23 cellular contexts compared by ENCODE assay signal in the genomic region with DNA sequence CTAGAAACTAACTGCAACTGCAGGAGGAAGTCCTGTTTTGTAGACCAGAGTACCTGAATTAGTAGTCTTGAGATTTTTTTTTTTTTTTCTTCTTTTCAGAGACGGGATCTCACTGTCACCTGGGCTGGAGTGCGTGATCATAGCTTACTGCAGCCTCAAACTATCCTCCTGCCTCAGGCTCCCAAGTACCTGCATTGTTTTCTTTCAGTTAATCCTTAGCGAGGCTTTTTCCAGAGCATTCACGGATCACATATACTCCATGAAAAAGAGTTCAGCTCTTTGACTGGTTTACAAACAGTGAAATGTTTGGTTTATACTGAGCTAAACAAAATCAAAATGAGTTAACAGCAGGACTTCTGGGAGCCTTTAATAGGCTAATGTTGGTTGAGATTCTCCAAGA.
"Had no signal": no experiment of that assay in that cellular context is flagged by ENCODE, and none has a peak within 500 bp of the region (broad histone marks: within the 10 kb centered on the region; RNA-seq: fewer than 3 reads in every experiment).

No MANE protein-coding gene starts in this region.

- H3K4me1 Mint-ChIP-seq: activated B cell treated with CpG ODN at 0.5 μM for 24 hours had no signal

- H3K27me3 ChIP-seq: gastrocnemius medialis, testis, upper lobe of left lung had no signal

- H3K79me2 ChIP-seq: parathyroid adenoma had no signal

- DNase-seq: activated B cell treated with CpG ODN at 0.5 μM for 24 hours; activated CD4-positive, alpha-beta T cell treated with anti-CD3 and anti-CD28 coated beads for 4 hours; activated CD8-positive, alpha-beta T cell treated with anti-CD3 and anti-CD28 coated beads for 36 hours; activated naive CD4-positive, alpha-beta T cell treated with Interleukin-2 at 50 U/mL for 16 hours; activated T-cell treated with anti-CD3 and anti-CD28 coated beads, Interleukin-2, amount 50 U/mL, for 1 hour; anterior cingulate cortex; gastrocnemius medialis; head of caudate nucleus; immature natural killer cell; kidney glomerular epithelial cell; left ventricle myocardium superior; naive thymus-derived CD8-positive, alpha-beta T cell; right lobe of liver; small intestine; stimulated activated CD4-positive, alpha-beta T cell treated with anti-CD3 and anti-CD28 coated beads, Interleukin-4, amount 100 ng/mL, for 1 hour; testis; upper lobe of left lung had no signal

- H3K27me3 Mint-ChIP-seq: activated B cell treated with CpG ODN at 0.5 μM for 24 hours; activated CD8-positive, alpha-beta T cell treated with anti-CD3 and anti-CD28 coated beads for 36 hours; naive thymus-derived CD8-positive, alpha-beta T cell had no signal

- H3K4me3 ChIP-seq: coronary artery, gastrocnemius medialis, right lobe of liver, testis, upper lobe of left lung had no signal

- H3K36me3 ChIP-seq: gastrocnemius medialis, right lobe of liver, upper lobe of left lung had no signal

- H3K4me1 ChIP-seq: gastrocnemius medialis, parathyroid adenoma, right lobe of liver, testis, upper lobe of left lung had no signal

- H2AFZ ChIP-seq: parathyroid adenoma had no signal

- H3K9ac ChIP-seq: parathyroid adenoma had no signal

- H3K27ac ChIP-seq: coronary artery, gastrocnemius medialis, parathyroid adenoma, right lobe of liver, testis, upper lobe of left lung had no signal

- H3K9me3 ChIP-seq: gastrocnemius medialis, right lobe of liver, testis, upper lobe of left lung had no signal

- H3K27ac Mint-ChIP-seq: activated B cell treated with CpG ODN at 0.5 μM for 24 hours; activated CD8-positive, alpha-beta T cell treated with anti-CD3 and anti-CD28 coated beads for 36 hours; activated T-helper 2 cell treated with anti-CD3 and anti-CD28 coated beads, Interferon-gamma antibody, Interleukin-2, Interleukin-4, amounts not matched to agents 10 μg/mL and 5 μg/mL and 100 μg/mL, durations not matched to agents 14 hours and 24 hours and 36 hours; memory B cell; stimulated activated effector memory CD8-positive, alpha-beta T cell treated with anti-CD3 and anti-CD28 coated beads, Interleukin-12 subunit alpha, Interleukin-12 subunit beta, amount 100 ng/mL, for 72 hours had no signal

- H3K4me3 Mint-ChIP-seq: activated B cell treated with CpG ODN at 0.5 μM for 24 hours; activated CD8-positive, alpha-beta T cell treated with anti-CD3 and anti-CD28 coated beads for 36 hours; immature natural killer cell; memory B cell; naive thymus-derived CD8-positive, alpha-beta T cell; stimulated activated effector memory CD8-positive, alpha-beta T cell treated with anti-CD3 and anti-CD28 coated beads, Interleukin-12 subunit alpha, Interleukin-12 subunit beta, amount 100 ng/mL, for 72 hours had no signal

- H3K9me3 Mint-ChIP-seq: activated B cell treated with CpG ODN at 0.5 μM for 24 hours; activated CD8-positive, alpha-beta T cell treated with anti-CD3 and anti-CD28 coated beads for 36 hours; activated T-helper 2 cell treated with anti-CD3 and anti-CD28 coated beads, Interferon-gamma antibody, Interleukin-2, Interleukin-4, amounts not matched to agents 10 μg/mL and 5 μg/mL and 100 μg/mL, durations not matched to agents 14 hours and 24 hours and 36 hours; immature natural killer cell; memory B cell; naive thymus-derived CD8-positive, alpha-beta T cell; stimulated activated effector memory CD8-positive, alpha-beta T cell treated with anti-CD3 and anti-CD28 coated beads, Interleukin-12 subunit alpha, Interleukin-12 subunit beta, amount 100 ng/mL, for 72 hours had no signal

- ATAC-seq: activated CD8-positive, alpha-beta T cell treated with anti-CD3 and anti-CD28 coated beads for 36 hours; gastrocnemius medialis; left ventricle myocardium superior; naive thymus-derived CD8-positive, alpha-beta T cell; right lobe of liver; stimulated activated effector memory CD8-positive, alpha-beta T cell treated with anti-CD3 and anti-CD28 coated beads, Interleukin-12 subunit alpha, Interleukin-12 subunit beta, amount 100 ng/mL, for 72 hours had no signal

- FAIRE-seq: endometrium, small intestine had no signal
